ENCODE assay signal across 18 cellular contexts in genomic region chr20:38172344-38172743, GRCh38. TPM values are rescaled to one million over a fixed set of nuclear protein-coding genes. Genes with fewer than 3 reads are reported as not detected.
DNase-seq lines count a peak whose midpoint lies in the region; ATAC-seq, FAIRE-seq and TF ChIP-seq lines count a peak whose summit lies in the region.
"Had no signal": no experiment of that assay in that cellular context is flagged by ENCODE, and none has a peak within 500 bp of the region (broad histone marks: within the 10 kb centered on the region; RNA-seq: fewer than 3 reads in every experiment).

No MANE protein-coding gene starts in this region.

- no peaks in the 10 kb centered on the region for H3K27me3 ChIP-seq in Panc1 (ENCODE audit: control insufficient read depth, insufficient read depth, low read length)
- no peaks in the 10 kb centered on the region for H3K27me3 ChIP-seq in endothelial cell of umbilical vein (ENCODE audit: control insufficient read depth in 2 of 2, insufficient read depth in 2 of 2, low read length in 2 of 2)
- no peaks in the 10 kb centered on the region for H3K27me3 ChIP-seq in dorsolateral prefrontal cortex
- H3K27me3 ChIP-seq: esophagus squamous epithelium, SJSA1, thyroid gland had no signal

- dilution Hi-C loops in endothelial cell of umbilical vein (cut with MboI; ENCODE audit: extremely low pct_ligation_motif_present, low sequenced_read_pairs), result no loop called here

- TF ChIP-seq CTCF in Panc1 (IDR thresholded peaks at IDR 0.05) (peak; percentile 24; the same call in 1 of the 2 replicates), endothelial cell of umbilical vein (IDR thresholded peaks at IDR 0.05; ENCODE audit: extremely low read depth in 1 of 2, insufficient read depth in 1 of 2, low read depth in 1 of 2, low read length in 2 of 2) (no peak), retinal pigment epithelial cell (conservative IDR thresholded peaks at IDR 0.05; ENCODE audit: low read depth, low read length) (peak; percentile 47), dorsolateral prefrontal cortex (IDR thresholded peaks at IDR 0.05 in 54 of 56, conservative IDR thresholded peaks at IDR 0.05 in 2 of 56; ENCODE audit: low read depth in 1 of 56, partially characterized antibody in 56 of 56) (no peak)

- H3K36me3 ChIP-seq in Panc1 (ENCODE audit: control insufficient read depth, insufficient read depth, low read length), result no peaks in the 10 kb centered on the region
- H3K36me3 ChIP-seq in endothelial cell of umbilical vein (ENCODE audit: control insufficient read depth in 2 of 2, extremely low read depth in 1 of 2, insufficient read depth in 2 of 2, low read length in 2 of 2), result no peaks in the 10 kb centered on the region
- H3K36me3 ChIP-seq: esophagus squamous epithelium, SJSA1, thyroid gland had no signal

- H3K79me2 ChIP-seq in endothelial cell of umbilical vein (ENCODE audit: control insufficient read depth, insufficient read depth, low read length), result no peaks in the 10 kb centered on the region

- no peak overlapping the region for H2AFZ ChIP-seq in endothelial cell of umbilical vein (ENCODE audit: low read depth, low read length)

- DNase-seq in NCI-H82 (lab: John Stamatoyannopoulos, UW), result peak; percentile 29
- DNase-seq in NCI-H82 treated with DMSO at 0.1 percent for 48 hours (lab: John Stamatoyannopoulos, UW; ENCODE audit: unreplicated experiment), result no peak
- DNase-seq in Panc1 (ENCODE audit: low read depth, low spot score), result no peak
- DNase-seq in endothelial cell of umbilical vein (ENCODE audit: low read depth, low spot score), result peak; percentile 15
- no peak for DNase-seq in retinal pigment epithelial cell (ENCODE audit: low read depth)
- no peak for DNase-seq in stimulated activated naive CD4-positive, alpha-beta T cell treated with Interleukin-2 at 50 U/mL for 16 hours (lab: John Stamatoyannopoulos, UW)
- DNase-seq in dorsolateral prefrontal cortex, result no peak
- DNase-seq: activated naive CD4-positive, alpha-beta T cell treated with Interleukin-2 at 50 U/mL for 16 hours; DMS 273 treated with DMSO at 0.1 percent for 48 hours; esophagus squamous epithelium; mesendoderm; NCI-H526 treated with DMSO at 0.1 percent for 48 hours; occipital lobe; thyroid gland had no signal

- BruUV-seq in Panc1 (replicated peaks; lab: Mats Ljungman, UMichigan), result no TSS peak
- no TSS peak for BruUV-seq in endothelial cell of umbilical vein (replicated peaks; lab: Mats Ljungman, UMichigan)

- no peaks in the 10 kb centered on the region for H3K9me3 ChIP-seq in Panc1 (ENCODE audit: control insufficient read depth, insufficient read depth, low read depth, low read length)
- H3K9me3 ChIP-seq in endothelial cell of umbilical vein (replicated peaks; ENCODE audit: control insufficient read depth, insufficient read depth, low read length), result no peaks in the 10 kb centered on the region
- H3K9me3 ChIP-seq: esophagus squamous epithelium, SJSA1, thyroid gland had no signal

- ATAC-seq in Panc1, result no peak
- ATAC-seq in HG03175 (IDR thresholded peaks at IDR 0.05; ENCODE audit: unreplicated experiment), result no peak

- no peaks in the 10 kb centered on the region for H3K9me1 ChIP-seq in endothelial cell of umbilical vein (replicated peaks; ENCODE audit: control insufficient read depth, extremely low read depth, insufficient read depth, low read length)

- no peak for FAIRE-seq in endothelial cell of umbilical vein (lab: Jason Lieb, UNC)
- FAIRE-seq: A204.1, colon had no signal

- TF ChIP-seq POLR2A in endothelial cell of umbilical vein (IDR thresholded peaks at IDR 0.05; ENCODE audit: low read depth, low read length), result no peak

- no peak overlapping the region for H3K4me2 ChIP-seq in endothelial cell of umbilical vein (ENCODE audit: insufficient read depth, low read length)

- intact Hi-C loops in Panc1 (cut with micrococcal nuclease; ENCODE audit: unreplicated experiment) (no loop called here), endothelial cell of umbilical vein (cut with micrococcal nuclease) (no loop called here), dorsolateral prefrontal cortex (cut with DNase I) (no loop called here)

- POLR2A ChIA-PET in Panc1 (lab: Charles Lee) (no interaction called here), endothelial cell of umbilical vein (lab: Charles Lee) (no interaction called here)

- in situ Hi-C loops in Panc1 (cut with HindIII; ENCODE audit: low pct_unique_long_range_greater_than_20kb, low sequenced_read_pairs), result no loop called here

- no peak overlapping the region for H3K27ac ChIP-seq in Panc1 (ENCODE audit: low read length)
- no peak overlapping the region for H3K27ac ChIP-seq in endothelial cell of umbilical vein (ENCODE audit: insufficient read depth, low read depth, low read length)
- no peak overlapping the region for H3K27ac ChIP-seq in dorsolateral prefrontal cortex
- H3K27ac ChIP-seq: thyroid gland had no signal

- no peaks in the 10 kb centered on the region for H4K20me1 ChIP-seq in endothelial cell of umbilical vein (replicated peaks; ENCODE audit: control insufficient read depth, extremely low read depth, insufficient read depth, low read length)

- H3K4me3 ChIP-seq in Panc1 (ENCODE audit: low read depth in 2 of 2, low read length in 2 of 2) (no peak overlapping the region), endothelial cell of umbilical vein (replicated peaks in 1 of 3; ENCODE audit: insufficient read depth in 1 of 3, low read depth in 1 of 3, low read length in 3 of 3) (no peak overlapping the region), retinal pigment epithelial cell (ENCODE audit: low read length) (no peak overlapping the region), dorsolateral prefrontal cortex (no peak overlapping the region)
- H3K4me3 ChIP-seq: esophagus squamous epithelium, SJSA1, thyroid gland had no signal

- H3K4me1 ChIP-seq in Panc1 (ENCODE audit: control insufficient read depth, insufficient read depth, low read length) (peaks cover 8% of the 10 kb centered on the region), endothelial cell of umbilical vein (ENCODE audit: control insufficient read depth, extremely low read depth, insufficient read depth, low read length) (peaks cover 43% of the 10 kb centered on the region)

- CTCF ChIA-PET in Panc1 (lab: Charles Lee), result no interaction called here
- CTCF ChIA-PET in endothelial cell of umbilical vein (lab: Charles Lee), result interaction anchor here (1.0 to 8.8 kb wide), 8 partner anchors 12 to 236 kb away, joined by 3 to 156 read pairs (median 6); no protein-coding TSS in a partner anchor

- no peak overlapping the region for H3K9ac ChIP-seq in endothelial cell of umbilical vein (replicated peaks; ENCODE audit: extremely low read depth, insufficient read depth, low read length)

TF ChIP-seq in endothelial cell of umbilical vein, 7 proteins besides CTCF, POLR2A, EP300 and RAD21:
- TF ChIP-seq EZH2 (IDR thresholded peaks at IDR 0.05; ENCODE audit: borderline replicate concordance, low read depth, low read length, severe bottlenecking) (no peak), MYC (IDR thresholded peaks at IDR 0.05; ENCODE audit: low read depth, low read length) (no peak), MAX (IDR thresholded peaks at IDR 0.05; ENCODE audit: insufficient read depth, insufficient read length) (no peak), POLR2AphosphoS5 (IDR thresholded peaks at IDR 0.05; ENCODE audit: insufficient read depth, low read depth, low read length) (no peak), FOS (IDR thresholded peaks at IDR 0.05; ENCODE audit: borderline replicate concordance, insufficient read depth, low read length) (no peak), JUN (IDR thresholded peaks at IDR 0.05; ENCODE audit: borderline replicate concordance, insufficient read depth, insufficient read length, low read depth) (no peak), GATA2 (IDR thresholded peaks at IDR 0.05; ENCODE audit: insufficient read depth, insufficient read length, low read depth, low read length) (no peak)

RNA-seq across cellular contexts. Expression of gene TGM2, which starts 7.3 kb away (rescaled TPM):
- total RNA-seq in Panc1 (2021; ENCODE audit: unreplicated experiment) (113 TPM), endothelial cell of umbilical vein (708 and 868 TPM in 2 replicates), dorsolateral prefrontal cortex (100 to 1,000 TPM in 7 of 120 experiments, 10 to 100 TPM in 113; 17.7 to 220 (median 53.6) TPM)
- polyA plus RNA-seq in Panc1 (2012; ENCODE audit: insufficient read length), result 205 TPM
- polyA plus RNA-seq in endothelial cell of umbilical vein, result 810 and 861 TPM in 2 replicates
- polyA plus RNA-seq in endothelial cell of umbilical vein (2011; cell fraction: cytosol; rRNA removed), result 710 and 739 TPM in 2 replicates
- 680 and 705 TPM in 2 replicates for polyA plus RNA-seq in endothelial cell of umbilical vein (2011; cell fraction: nucleus; rRNA removed)
- 931 and 1,022 TPM in 2 replicates for polyA plus RNA-seq in endothelial cell of umbilical vein (2012)
- 986 and 1,245 TPM in 2 replicates for polyA minus RNA-seq in endothelial cell of umbilical vein
- 21.3 TPM for polyA minus RNA-seq in endothelial cell of umbilical vein (2011; cell fraction: cytosol; rRNA and poly(A)+ RNA removed)
- polyA minus RNA-seq in endothelial cell of umbilical vein (2011; cell fraction: nucleus; rRNA and poly(A)+ RNA removed), result 361 and 435 TPM in 2 replicates

Comparison
In these comparisons a context has a peak if more than half of its experiments do, and no peak if none do; other contexts are left out.
1. DNase-seq: peak in NCI-H82 (single experiment) and endothelial cell of umbilical vein (single experiment); none in NCI-H82 treated with DMSO at 0.1 percent for 48 hours (single experiment), Panc1 (single experiment), retinal pigment epithelial cell (single experiment), stimulated activated naive CD4-positive, alpha-beta T cell treated with Interleukin-2 at 50 U/mL for 16 hours (single experiment) and dorsolateral prefrontal cortex (0 of 10).
2. CTCF ChIP-seq: peak in Panc1 (single experiment) and retinal pigment epithelial cell (single experiment); none in endothelial cell of umbilical vein (0 of 2) and dorsolateral prefrontal cortex (0 of 56).